Comparison of ENCODE assay signal across 11 cellular contexts in genomic region chr11:121928597-121929580, GRCh38.
DNase-seq lines count a peak whose midpoint lies in the region; ATAC-seq and TF ChIP-seq lines count a peak whose summit lies in the region.
"Had no signal": no experiment of that assay in that cellular context is flagged by ENCODE, and none has a peak within 500 bp of the region (broad histone marks: within the 10 kb centered on the region; RNA-seq: fewer than 3 reads in every experiment).

No MANE protein-coding gene starts in this region.

- no peaks in the 10 kb centered on the region for H3K4me1 Mint-ChIP-seq in activated CD4-positive, alpha-beta T cell treated with anti-CD3 and anti-CD28 coated beads, Interleukin-2, amount 10 ng/mL, durations not matched to agents 7 days and 5 days
- H3K4me1 Mint-ChIP-seq in T-helper 2 cell treated with Interferon-gamma antibody and Interleukin-4, amounts not matched to agents 5 μg/mL and 100 μg/mL, for 36 hours (ENCODE audit: low read depth): no peaks in the 10 kb centered on the region

- DNase-seq in cardiac muscle cell (ENCODE audit: low read depth in 1 of 2, low spot score in 1 of 2) (peak; percentile 7 to 46), Right ventricle myocardium superior (no peak), left ventricle myocardium inferior (no peak), aorta (no peak), germinal center (ENCODE audit: low spot score) (no peak)
- DNase-seq in activated CD4-positive, alpha-beta T cell treated with anti-CD3 and anti-CD28 coated beads, Interleukin-2, amount 10 ng/mL, durations not matched to agents 7 days and 5 days: no peak
- no peak for DNase-seq in T-helper 2 cell treated with Interferon-gamma antibody and Interleukin-4, amounts not matched to agents 5 μg/mL and 100 μg/mL, for 36 hours (ENCODE audit: low spot score)
- DNase-seq: central memory CD4-positive, alpha-beta T cell; NCI-H510A treated with DMSO at 0.1 percent for 48 hours had no signal

- H3K27me3 ChIP-seq in cardiac muscle cell: no peaks in the 10 kb centered on the region
- no peaks in the 10 kb centered on the region for H3K27me3 ChIP-seq in left ventricle myocardium inferior (ENCODE audit: low read depth)
- peaks cover 3% of the 10 kb centered on the region for H3K27me3 ChIP-seq in neuron (ENCODE audit: insufficient read depth, low read length)
- no peaks in the 10 kb centered on the region for H3K27me3 ChIP-seq in aorta (ENCODE audit: control insufficient read depth in 1 of 2, insufficient read depth in 2 of 2, low read length in 1 of 2)

- POLR2A ChIA-PET in activated CD4-positive, alpha-beta T cell treated with anti-CD3 and anti-CD28 coated beads, Interleukin-2, amount 10 ng/mL, durations not matched to agents 7 days and 5 days (lab: Charles Lee): no interaction called here

- H3K36me3 ChIP-seq in cardiac muscle cell (no peaks in the 10 kb centered on the region), left ventricle myocardium inferior (no peaks in the 10 kb centered on the region), neuron (ENCODE audit: insufficient read depth, low read length) (no peaks in the 10 kb centered on the region), aorta (ENCODE audit: control insufficient read depth in 1 of 2, insufficient read depth in 2 of 2, low read length in 1 of 2) (no peaks in the 10 kb centered on the region)

- peaks cover 5% of the 10 kb centered on the region for H3K27me3 Mint-ChIP-seq in activated CD4-positive, alpha-beta T cell treated with anti-CD3 and anti-CD28 coated beads, Interleukin-2, amount 10 ng/mL, durations not matched to agents 7 days and 5 days
- H3K27me3 Mint-ChIP-seq in T-helper 2 cell treated with Interferon-gamma antibody and Interleukin-4, amounts not matched to agents 5 μg/mL and 100 μg/mL, for 36 hours (ENCODE audit: low read depth): no peaks in the 10 kb centered on the region

- peak overlapping the region; percentile 17 for H2AFZ ChIP-seq in neuron (ENCODE audit: low read depth, low read length)

- H3K9me3 Mint-ChIP-seq in activated CD4-positive, alpha-beta T cell treated with anti-CD3 and anti-CD28 coated beads, Interleukin-2, amount 10 ng/mL, durations not matched to agents 7 days and 5 days: no peaks in the 10 kb centered on the region
- no peaks in the 10 kb centered on the region for H3K9me3 Mint-ChIP-seq in T-helper 2 cell treated with Interferon-gamma antibody and Interleukin-4, amounts not matched to agents 5 μg/mL and 100 μg/mL, for 36 hours
- H3K9me3 Mint-ChIP-seq: T-helper 1 cell treated with Interleukin-12 subunit alpha and Interleukin-12 subunit beta and Interleukin-4 antibody, amounts not matched to agents 30 μg/mL and 1 μg/mL, for 36 hours had no signal

- no peaks in the 10 kb centered on the region for H3K9me3 ChIP-seq in cardiac muscle cell (ENCODE audit: low read depth)
- no peaks in the 10 kb centered on the region for H3K9me3 ChIP-seq in left ventricle myocardium inferior (replicated peaks)
- H3K9me3 ChIP-seq in neuron (ENCODE audit: low read length): no peaks in the 10 kb centered on the region
- H3K9me3 ChIP-seq in aorta (ENCODE audit: control insufficient read depth, low read length): no peaks in the 10 kb centered on the region

- no peaks in the 10 kb centered on the region for H3K36me3 Mint-ChIP-seq in activated CD4-positive, alpha-beta T cell treated with anti-CD3 and anti-CD28 coated beads, Interleukin-2, amount 10 ng/mL, durations not matched to agents 7 days and 5 days (ENCODE audit: low read depth)
- no peaks in the 10 kb centered on the region for H3K36me3 Mint-ChIP-seq in T-helper 2 cell treated with Interferon-gamma antibody and Interleukin-4, amounts not matched to agents 5 μg/mL and 100 μg/mL, for 36 hours (ENCODE audit: low read depth)

- H3K27ac Mint-ChIP-seq in activated CD4-positive, alpha-beta T cell treated with anti-CD3 and anti-CD28 coated beads, Interleukin-2, amount 10 ng/mL, durations not matched to agents 7 days and 5 days: no peak overlapping the region
- H3K27ac Mint-ChIP-seq in T-helper 2 cell treated with Interferon-gamma antibody and Interleukin-4, amounts not matched to agents 5 μg/mL and 100 μg/mL, for 36 hours: no peak overlapping the region
- H3K27ac Mint-ChIP-seq: T-helper 1 cell treated with Interleukin-12 subunit alpha and Interleukin-12 subunit beta and Interleukin-4 antibody, amounts not matched to agents 30 μg/mL and 1 μg/mL, for 36 hours had no signal

- H3K27ac ChIP-seq in cardiac muscle cell: peak overlapping the region; percentile 81
- peak overlapping the region; percentile 50 for H3K27ac ChIP-seq in left ventricle myocardium inferior (replicated peaks)
- no peak overlapping the region for H3K27ac ChIP-seq in aorta (ENCODE audit: low read depth in 1 of 2, low read length in 2 of 2)

- H3K4me1 ChIP-seq in cardiac muscle cell (ENCODE audit: low read depth): peaks cover 22% of the 10 kb centered on the region
- peaks cover 19% of the 10 kb centered on the region for H3K4me1 ChIP-seq in left ventricle myocardium inferior
- H3K4me1 ChIP-seq in neuron (ENCODE audit: insufficient read depth, low read length): peaks cover 38% of the 10 kb centered on the region
- no peaks in the 10 kb centered on the region for H3K4me1 ChIP-seq in aorta (ENCODE audit: control insufficient read depth in 1 of 2, insufficient read depth in 2 of 2, low read length in 2 of 2)

- no peak for TF ChIP-seq CTCF in cardiac muscle cell (IDR thresholded peaks at IDR 0.05; ENCODE audit: low read depth, low read length)
- no peak for TF ChIP-seq CTCF in left ventricle myocardium inferior (IDR thresholded peaks at IDR 0.05; ENCODE audit: borderline replicate concordance)

- WGBS in aorta, 2 donors: 28 to 31% methylated on average over 16 of the region's 16 CpGs

- H3K4me3 ChIP-seq in cardiac muscle cell (peak overlapping the region; percentile 15), left ventricle myocardium inferior (peak overlapping the region; percentile 60), neuron (ENCODE audit: low read length) (peak overlapping the region; percentile 47), aorta (ENCODE audit: low read length in 2 of 2) (peak overlapping the region; percentile 72 to 94)

- intact Hi-C loops in Right ventricle myocardium superior (cut with DNase I): no loop called here
- intact Hi-C loops in left ventricle myocardium inferior (cut with micrococcal nuclease): no loop called here
- intact Hi-C loops in aorta (cut with DNase I): no loop called here

- H3K4me3 Mint-ChIP-seq in activated CD4-positive, alpha-beta T cell treated with anti-CD3 and anti-CD28 coated beads, Interleukin-2, amount 10 ng/mL, durations not matched to agents 7 days and 5 days: no peak overlapping the region
- no peak overlapping the region for H3K4me3 Mint-ChIP-seq in T-helper 2 cell treated with Interferon-gamma antibody and Interleukin-4, amounts not matched to agents 5 μg/mL and 100 μg/mL, for 36 hours
- H3K4me3 Mint-ChIP-seq: T-helper 1 cell treated with Interleukin-12 subunit alpha and Interleukin-12 subunit beta and Interleukin-4 antibody, amounts not matched to agents 30 μg/mL and 1 μg/mL, for 36 hours had no signal

- CTCF ChIA-PET in activated CD4-positive, alpha-beta T cell treated with anti-CD3 and anti-CD28 coated beads, Interleukin-2, amount 10 ng/mL, durations not matched to agents 7 days and 5 days (lab: Charles Lee): no interaction called here

- ATAC-seq in Right ventricle myocardium superior (ENCODE audit: poor library complexity) (no peak), aorta (ENCODE audit: low FRiP score) (no peak)

Comparison
In these comparisons a context has a peak if more than half of its experiments do, and no peak if none do; other contexts are left out.
1. DNase-seq: peak in cardiac muscle cell (2 of 2); none in Right ventricle myocardium superior (single experiment), left ventricle myocardium inferior (single experiment), aorta (0 of 2), activated CD4-positive, alpha-beta T cell treated with anti-CD3 and anti-CD28 coated beads, Interleukin-2, amount 10 ng/mL, durations not matched to agents 7 days and 5 days (single experiment), T-helper 2 cell treated with Interferon-gamma antibody and Interleukin-4, amounts not matched to agents 5 μg/mL and 100 μg/mL, for 36 hours (single experiment) and germinal center (single experiment).
2. H3K27ac ChIP-seq: peak in cardiac muscle cell (single experiment) and left ventricle myocardium inferior (single experiment); none in aorta (0 of 2).
3. H3K4me3 ChIP-seq: peak in every context shown above with its lines; median percentile 83 in aorta; 60 in left ventricle myocardium inferior; 47 in neuron; 15 in cardiac muscle cell.